23 cellular contexts compared by ENCODE assay signal in the genomic region with DNA sequence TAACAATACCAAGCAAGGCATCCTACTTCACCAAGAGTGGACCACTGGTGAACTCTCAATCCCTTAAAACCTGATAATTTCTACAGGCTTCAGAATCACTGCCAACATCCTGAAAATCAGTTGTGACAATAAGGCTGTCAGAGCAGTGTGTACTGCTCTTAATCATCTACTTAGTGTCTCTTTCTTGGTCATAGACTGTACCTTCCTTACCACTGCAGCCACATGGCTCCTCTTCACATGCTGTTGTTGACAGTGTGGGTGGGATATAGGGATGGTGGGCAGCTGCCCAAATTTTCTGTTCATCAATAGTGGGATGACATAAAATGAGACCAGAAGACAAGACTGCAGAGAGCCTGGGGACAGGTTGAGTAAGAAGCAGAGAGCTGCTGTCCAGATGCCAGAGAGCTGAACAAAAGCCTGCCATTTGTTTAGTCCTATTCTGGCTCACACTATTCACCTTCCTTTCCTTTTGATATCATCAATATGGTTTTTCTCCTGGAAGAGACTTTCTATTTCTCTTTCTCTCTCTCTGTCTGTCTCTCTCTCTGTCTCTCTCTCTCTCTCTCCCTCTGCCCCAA.
DNase-seq lines count a peak whose midpoint lies in the region; ATAC-seq, FAIRE-seq and TF ChIP-seq lines count a peak whose summit lies in the region.
"Had no signal": no experiment of that assay in that cellular context is flagged by ENCODE, and none has a peak within 500 bp of the region (broad histone marks: within the 10 kb centered on the region; RNA-seq: fewer than 3 reads in every experiment).

No MANE protein-coding gene starts in this region.

- peaks cover 0 to 8% (median 0%) of the 10 kb centered on the region in 3 donors for H3K36me3 Mint-ChIP-seq in immature natural killer cell
- H3K36me3 Mint-ChIP-seq: CD4-positive, CD25-positive, alpha-beta regulatory T cell had no signal

- no TSS peak for BruUV-seq in HepG2 (replicated peaks; lab: Mats Ljungman, UMichigan)

- CTCF ChIA-PET in HepG2 (lab: Yijun Ruan, JAX; ENCODE audit: low intra/inter-chr PET ratio, low total read pairs): no interaction called here

- no peak overlapping the region for H2AFZ ChIP-seq in HepG2 (ENCODE audit: low read length)
- H2AFZ ChIP-seq: parathyroid adenoma, PC-9 had no signal

- in situ Hi-C loops in HepG2 (cut with HindIII; ENCODE audit: extremely low pct_ligation_motif_present, low pct_unique_long_range_greater_than_20kb): no loop called here

- H3K36me3 ChIP-seq in liver (ENCODE audit: control insufficient read depth in 4 of 4, insufficient read depth in 3 of 4, low read depth in 1 of 4, low read length in 3 of 4) (no peaks in the 10 kb centered on the region), HepG2 (replicated peaks in 1 of 2; ENCODE audit: control insufficient read depth in 1 of 2, insufficient read depth in 2 of 2, low read length in 2 of 2) (no peaks in the 10 kb centered on the region), MG63 (no peaks in the 10 kb centered on the region)
- H3K36me3 ChIP-seq: HAP-1, sigmoid colon, suprapubic skin had no signal

- TF ChIP-seq POLR2A in HepG2 (IDR thresholded peaks at IDR 0.05; ENCODE audit: insufficient read depth in 1 of 2, low read depth in 2 of 2, low read length in 2 of 2): no peak

- H3K9ac ChIP-seq in liver (ENCODE audit: low read depth in 1 of 2, low read length in 2 of 2): no peak overlapping the region
- no peak overlapping the region for H3K9ac ChIP-seq in HepG2 (ENCODE audit: insufficient read depth, low read depth, low read length)
- H3K9ac ChIP-seq: parathyroid adenoma had no signal

- H3K9me3 ChIP-seq in liver (ENCODE audit: control insufficient read depth in 4 of 4, low read length in 3 of 4) (no peaks in the 10 kb centered on the region), HepG2 (ENCODE audit: low read length) (no peaks in the 10 kb centered on the region), MG63 (no peaks in the 10 kb centered on the region)
- H3K9me3 ChIP-seq: HAP-1, sigmoid colon, suprapubic skin had no signal

- POLR2A ChIA-PET in HepG2 (lab: Yijun Ruan, JAX): no interaction called here

- H3K4me1 ChIP-seq in liver (ENCODE audit: control insufficient read depth in 4 of 4, insufficient read depth in 4 of 4, low read length in 3 of 4) (peaks cover 12 to 49% (median 32%) of the 10 kb centered on the region in 4 donors), HepG2 (ENCODE audit: insufficient read depth, low read length) (peaks cover 99% of the 10 kb centered on the region)
- H3K4me1 ChIP-seq: sigmoid colon, suprapubic skin had no signal

- H3K27ac Mint-ChIP-seq in immature natural killer cell: peak overlapping the region in 4 of 6 donors; percentile 5 to 67 (median 24)
- H3K27ac Mint-ChIP-seq: CD4-positive, CD25-positive, alpha-beta regulatory T cell had no signal

- no peak for FAIRE-seq in HepG2 (lab: Jason Lieb, UNC)
- FAIRE-seq in GM19239 (lab: Jason Lieb, UNC): no peak

- TF ChIP-seq EP300 in HepG2 (IDR thresholded peaks at IDR 0.05; ENCODE audit: low read depth in 2 of 2, low read length in 2 of 2) (no peak), HepG2 (CRISPR knock-in tag; IDR thresholded peaks at IDR 0.05; ENCODE audit: borderline replicate concordance) (no peak)

- no peak for TF ChIP-seq RAD21 in liver (IDR thresholded peaks at IDR 0.05)
- TF ChIP-seq RAD21 in HepG2 (CRISPR knock-in tag; IDR thresholded peaks at IDR 0.05): no peak

- H3K27ac ChIP-seq in liver (ENCODE audit: low read depth in 1 of 2, low read length in 2 of 2): peak overlapping the region in 1 of 2 donors; percentile 25
- H3K27ac ChIP-seq in HepG2 (ENCODE audit: extremely low read length, insufficient read depth, low read length): no peak overlapping the region
- H3K27ac ChIP-seq: parathyroid adenoma, PC-9, sigmoid colon, suprapubic skin had no signal

- H3K4me1 Mint-ChIP-seq in immature natural killer cell: peaks cover 37 to 49% of the 10 kb centered on the region in 2 donors
- H3K4me1 Mint-ChIP-seq: CD4-positive, CD25-positive, alpha-beta regulatory T cell had no signal

- H3K79me2 ChIP-seq in HepG2 (ENCODE audit: insufficient read depth, low read length): no peaks in the 10 kb centered on the region
- H3K79me2 ChIP-seq: parathyroid adenoma had no signal

- no peak overlapping the region for H3K4me2 ChIP-seq in HepG2 (ENCODE audit: low read depth, low read length)
- H3K4me2 ChIP-seq: PC-9 had no signal

- ATAC-seq in HepG2 (no peak), SK-N-SH treated with all-trans-retinoic acid at 6 μM for 48 hours (peak; percentile 37; the same call in 1 of the 3 replicates)
- ATAC-seq: esophagus mucosa; naive thymus-derived CD8-positive, alpha-beta T cell had no signal

- no peak for TF ChIP-seq CTCF in liver (IDR thresholded peaks at IDR 0.05; ENCODE audit: low read depth, low read length, missing input control)
- TF ChIP-seq CTCF in HepG2 (CRISPR knock-in tag; IDR thresholded peaks at IDR 0.05): no peak

- H3K9me3 Mint-ChIP-seq in immature natural killer cell: no peaks in the 10 kb centered on the region
- H3K9me3 Mint-ChIP-seq: CD4-positive, CD25-positive, alpha-beta regulatory T cell; naive thymus-derived CD8-positive, alpha-beta T cell had no signal

- peaks cover 3 to 11% (median 4%) of the 10 kb centered on the region in 3 donors for H3K27me3 Mint-ChIP-seq in immature natural killer cell (ENCODE audit: low read depth in 3 of 3)
- H3K27me3 Mint-ChIP-seq: naive thymus-derived CD8-positive, alpha-beta T cell had no signal

- H3K27me3 ChIP-seq in liver (ENCODE audit: control insufficient read depth in 4 of 4, insufficient read depth in 4 of 4, low read length in 3 of 4): no peaks in the 10 kb centered on the region
- H3K27me3 ChIP-seq in HepG2 (ENCODE audit: control insufficient read depth in 1 of 2, insufficient read depth in 2 of 2, low read length in 2 of 2): no peaks in the 10 kb centered on the region
- H3K27me3 ChIP-seq in MG63: no peaks in the 10 kb centered on the region; the same call in 1 of the 2 replicates
- H3K27me3 ChIP-seq: sigmoid colon, suprapubic skin had no signal

- H4K20me1 ChIP-seq in HepG2 (ENCODE audit: insufficient read depth, low read length): no peaks in the 10 kb centered on the region

- no peak overlapping the region for H3K4me3 Mint-ChIP-seq in immature natural killer cell
- H3K4me3 Mint-ChIP-seq: CD4-positive, CD25-positive, alpha-beta regulatory T cell; naive thymus-derived CD8-positive, alpha-beta T cell had no signal

- H3K4me3 ChIP-seq in liver (ENCODE audit: low read depth in 1 of 3, low read length in 3 of 3) (no peak overlapping the region), HepG2 (replicated peaks in 1 of 3; ENCODE audit: insufficient read depth in 1 of 3, low read depth in 2 of 3, low read length in 3 of 3) (no peak overlapping the region), MG63 (no peak overlapping the region)
- H3K4me3 ChIP-seq: HAP-1, PC-9, sigmoid colon, suprapubic skin had no signal

- intact Hi-C loops in HepG2 (cut with micrococcal nuclease; ENCODE audit: unreplicated experiment): loop anchor here (10.0 kb wide), 1 partner anchor 180 kb away; a partner anchor contains a TSS

- DNase-seq in HepG2 (ENCODE audit: low spot score) (no peak), immature natural killer cell (no peak), A172 (ENCODE audit: low spot score) (no peak), MG63 (no peak), middle frontal gyrus (ENCODE audit: extremely low spot score, low spot score) (no peak), GM19239 (ENCODE audit: insufficient read length, low spot score) (no peak)
- DNase-seq: activated CD4-positive, alpha-beta T cell treated with anti-CD3 and anti-CD28 coated beads for 4 hours; CD4-positive, CD25-positive, alpha-beta regulatory T cell; DMS 273 treated with DMSO at 0.1 percent for 48 hours; effector memory CD4-positive, alpha-beta T cell; GF-D8; mesendoderm; naive thymus-derived CD8-positive, alpha-beta T cell; NCI-H187 treated with DMSO at 0.1 percent for 48 hours; PC-9; SIG-M5; sigmoid colon had no signal

TF ChIP-seq in liver, 16 proteins besides CTCF, POLR2A, EP300 and RAD21 (continues in another document):
- TF ChIP-seq HNF4A (conservative IDR thresholded peaks at IDR 0.05): peak in 1 of 2 donors; percentile 6
- no peak for TF ChIP-seq FOXA1 (IDR thresholded peaks at IDR 0.05)
- TF ChIP-seq EGR1 (IDR thresholded peaks at IDR 0.05; ENCODE audit: low read depth in 2 of 2): no peak

TF ChIP-seq in SK-N-SH treated with all-trans-retinoic acid at 6 μM for 48 hours, 23 proteins besides CTCF, POLR2A, EP300 and RAD21:
- TF ChIP-seq TCF4 (CRISPR knock-in tag; IDR thresholded peaks at IDR 0.05; ENCODE audit: borderline replicate concordance) (peak; percentile 23; the same call in 1 of the 2 replicates), PPARA (CRISPR knock-in tag; IDR thresholded peaks at IDR 0.05; ENCODE audit: borderline replicate concordance) (no peak)
